In genomic region chr6:33787336-33787953, GRCh38 we compare ENCODE assay signal across 8 cellular contexts. TPM values are rescaled to one million over a fixed set of nuclear protein-coding genes. Genes with fewer than 3 reads are reported as not detected.
A peak's percentile ranks its signal among the peaks of the same experiment; 100 is the strongest.
DNase-seq lines count a peak whose midpoint lies in the region; ATAC-seq lines count a peak whose summit lies in the region.

No MANE protein-coding gene starts in this region.

- peak overlapping the region; percentile 97 for H3K4me3 Mint-ChIP-seq in T-helper 1 cell treated with Interleukin-12 subunit alpha and Interleukin-12 subunit beta and Interleukin-4 antibody, amounts not matched to agents 30 μg/mL and 1 μg/mL, for 36 hours
- H3K4me3 Mint-ChIP-seq in activated T-helper 17 cell treated with anti-CD3 and anti-CD28 coated beads, Interleukin-2, amount 50 U/mL, for 72 hours: peak overlapping the region; percentile 87

- peaks cover 26% of the 10 kb centered on the region for H3K36me3 ChIP-seq in iPS-18a (ENCODE audit: control insufficient read depth, low read depth, low read length)

- peaks cover 2% of the 10 kb centered on the region for H3K27me3 Mint-ChIP-seq in T-helper 1 cell treated with Interleukin-12 subunit alpha and Interleukin-12 subunit beta and Interleukin-4 antibody, amounts not matched to agents 30 μg/mL and 1 μg/mL, for 36 hours (ENCODE audit: low read depth)
- no peaks in the 10 kb centered on the region for H3K27me3 Mint-ChIP-seq in activated T-helper 17 cell treated with anti-CD3 and anti-CD28 coated beads, Interleukin-2, amount 50 U/mL, for 72 hours

- H3K4me1 ChIP-seq in iPS-18a (ENCODE audit: control insufficient read depth, low read depth, low read length): peaks cover 65% of the 10 kb centered on the region

- H3K27me3 ChIP-seq in iPS-18a (ENCODE audit: control insufficient read depth, insufficient read depth, low read length): no peaks in the 10 kb centered on the region

- H3K9me3 ChIP-seq in iPS-18a (ENCODE audit: control insufficient read depth, low read depth, low read length): no peaks in the 10 kb centered on the region

- H3K27ac ChIP-seq in iPS-18a (ENCODE audit: low read length) (no peak overlapping the region), temporal lobe (ENCODE audit: low read depth, low read length) (peak overlapping the region; percentile 69)

- ATAC-seq in activated T-helper 17 cell treated with anti-CD3 and anti-CD28 coated beads, Interleukin-2, amount 50 U/mL, for 72 hours (replicated peaks): peak; percentile 36
- ATAC-seq in HG02938 (IDR thresholded peaks at IDR 0.05; ENCODE audit: unreplicated experiment): no peak

- peak overlapping the region; percentile 69 for H3K4me3 ChIP-seq in iPS-18a (ENCODE audit: low read length)

- peak overlapping the region; percentile 97 for H3K27ac Mint-ChIP-seq in T-helper 1 cell treated with Interleukin-12 subunit alpha and Interleukin-12 subunit beta and Interleukin-4 antibody, amounts not matched to agents 30 μg/mL and 1 μg/mL, for 36 hours
- H3K27ac Mint-ChIP-seq in activated T-helper 17 cell treated with anti-CD3 and anti-CD28 coated beads, Interleukin-2, amount 50 U/mL, for 72 hours: peak overlapping the region; percentile 97

- peaks cover 34% of the 10 kb centered on the region for H3K36me3 Mint-ChIP-seq in T-helper 1 cell treated with Interleukin-12 subunit alpha and Interleukin-12 subunit beta and Interleukin-4 antibody, amounts not matched to agents 30 μg/mL and 1 μg/mL, for 36 hours (ENCODE audit: low read depth)
- peaks cover 53% of the 10 kb centered on the region for H3K36me3 Mint-ChIP-seq in activated T-helper 17 cell treated with anti-CD3 and anti-CD28 coated beads, Interleukin-2, amount 50 U/mL, for 72 hours (ENCODE audit: low read depth)

- H3K4me1 Mint-ChIP-seq in T-helper 1 cell treated with Interleukin-12 subunit alpha and Interleukin-12 subunit beta and Interleukin-4 antibody, amounts not matched to agents 30 μg/mL and 1 μg/mL, for 36 hours (ENCODE audit: low read depth): peaks cover 40% of the 10 kb centered on the region
- peaks cover 36% of the 10 kb centered on the region for H3K4me1 Mint-ChIP-seq in activated T-helper 17 cell treated with anti-CD3 and anti-CD28 coated beads, Interleukin-2, amount 50 U/mL, for 72 hours

- DNase-seq in T-helper 1 cell (no peak), GM19238 (ENCODE audit: insufficient read length, low spot score) (no peak), OCI-M1 (lab: John Stamatoyannopoulos, UW) (no peak)

- no peaks in the 10 kb centered on the region for H3K9me3 Mint-ChIP-seq in T-helper 1 cell treated with Interleukin-12 subunit alpha and Interleukin-12 subunit beta and Interleukin-4 antibody, amounts not matched to agents 30 μg/mL and 1 μg/mL, for 36 hours
- no peaks in the 10 kb centered on the region for H3K9me3 Mint-ChIP-seq in activated T-helper 17 cell treated with anti-CD3 and anti-CD28 coated beads, Interleukin-2, amount 50 U/mL, for 72 hours

- H3K9ac ChIP-seq in iPS-18a (ENCODE audit: low read length): no peak overlapping the region

RNA-seq across cellular contexts. Expression of gene LEMD2, which starts 1.5 kb away (rescaled TPM):
- 10 to 100 TPM; 51.0 to 54.3 TPM for total RNA-seq in activated T-helper 17 cell treated with anti-CD3 and anti-CD28 coated beads, Interleukin-2, amount 50 U/mL, for 72 hours
- total RNA-seq in temporal lobe: 23.6 TPM

RNA-seq across cellular contexts. Expression of gene MLN, which starts 16.4 kb away (rescaled TPM):
- not detected for total RNA-seq in activated T-helper 17 cell treated with anti-CD3 and anti-CD28 coated beads, Interleukin-2, amount 50 U/mL, for 72 hours
- total RNA-seq in temporal lobe: not detected

RNA-seq across cellular contexts. Expression of gene IP6K3, which starts 40.7 kb away (rescaled TPM):
- total RNA-seq in activated T-helper 17 cell treated with anti-CD3 and anti-CD28 coated beads, Interleukin-2, amount 50 U/mL, for 72 hours: not detected
- total RNA-seq in temporal lobe: not detected
